13 cellular contexts compared by ENCODE assay signal in genomic region chr2:143841935-143842334, GRCh38.
DNase-seq lines count a peak whose midpoint lies in the region; FAIRE-seq and TF ChIP-seq lines count a peak whose summit lies in the region.
"Had no signal": no experiment of that assay in that cellular context is flagged by ENCODE, and none has a peak within 500 bp of the region (broad histone marks: within the 10 kb centered on the region; RNA-seq: fewer than 3 reads in every experiment).

No MANE protein-coding gene starts in this region.

- no peak overlapping the region for H3K9ac ChIP-seq in mammary epithelial cell (ENCODE audit: insufficient read depth, low read length)

- no TSS peak for BruUV-seq in mammary epithelial cell (replicated peaks; lab: Mats Ljungman, UMichigan)

- H2AFZ ChIP-seq in osteoblast (ENCODE audit: low read length) (no peak overlapping the region), mammary epithelial cell (ENCODE audit: low read depth, low read length) (no peak overlapping the region)

- 73% methylated on average over 4 of the region's 4 CpGs for WGBS in mammary epithelial cell (ENCODE audit: low coverage, missing lambda C conversion rate)

- CTCF ChIA-PET in mammary epithelial cell (lab: Charles Lee; ENCODE audit: low non-redundant PET): no interaction called here

- dilution Hi-C loops in mammary epithelial cell (cut with HindIII; ENCODE audit: low sequenced_read_pairs): no loop called here

- intact Hi-C loops in mammary epithelial cell (cut with micrococcal nuclease): no loop called here

- H3K27ac ChIP-seq in osteoblast (ENCODE audit: low read depth, low read length) (no peak overlapping the region), mammary epithelial cell (ENCODE audit: insufficient read depth, low read depth, low read length) (no peak overlapping the region)

- no peak overlapping the region for H3K4me2 ChIP-seq in osteoblast (ENCODE audit: insufficient read depth, low read length)
- H3K4me2 ChIP-seq in mammary epithelial cell (ENCODE audit: insufficient read depth, low read depth, low read length): no peak overlapping the region

- H3K36me3 ChIP-seq in osteoblast (ENCODE audit: insufficient read depth, low read length): no peaks in the 10 kb centered on the region
- no peaks in the 10 kb centered on the region for H3K36me3 ChIP-seq in mammary epithelial cell (ENCODE audit: insufficient read depth, low read length)

- H3K4me1 ChIP-seq in osteoblast (ENCODE audit: insufficient read depth, low read length): no peaks in the 10 kb centered on the region
- no peaks in the 10 kb centered on the region for H3K4me1 ChIP-seq in mammary epithelial cell (ENCODE audit: insufficient read depth, low read length)

- H3K9me3 ChIP-seq in osteoblast (ENCODE audit: low read depth, low read length): no peaks in the 10 kb centered on the region
- no peaks in the 10 kb centered on the region for H3K9me3 ChIP-seq in mammary epithelial cell (replicated peaks; ENCODE audit: insufficient read depth, low read length)

- DNase-seq in NCI-H2171 treated with DMSO at 0.1 percent for 48 hours (lab: John Stamatoyannopoulos, UW) (peak; percentile 18), NCI-H2171 (lab: John Stamatoyannopoulos, UW) (no peak), OCI-M1 (lab: John Stamatoyannopoulos, UW) (peak; percentile 43), epithelial cell of proximal tubule (ENCODE audit: low read depth) (no peak), osteoblast (ENCODE audit: insufficient read length, low spot score, missing footprints) (no peak), mammary epithelial cell (no peak), D721Med (ENCODE audit: insufficient read length, low spot score) (no peak), GM19239 (ENCODE audit: insufficient read length, low spot score) (no peak)
- DNase-seq: activated CD4-positive, alpha-beta T cell treated with anti-CD3 and anti-CD28 coated beads, Interleukin-2, amount 50 U/mL, for 1 hour; MV-4-11; NK-92 treated with Interleukin-12 subunit alpha and Interleukin-12 subunit beta, amount 100 ng/mL, for 24 hours; stimulated activated CD4-positive, alpha-beta T cell treated with anti-CD3 and anti-CD28 coated beads, Interleukin-12 subunit alpha, Interleukin-12 subunit beta, amount 100 ng/mL, for 4 hours; trophoblast cell had no signal

- no peak overlapping the region for H3K4me3 ChIP-seq in epithelial cell of proximal tubule (ENCODE audit: low read depth, low read length)
- H3K4me3 ChIP-seq in osteoblast (ENCODE audit: insufficient read depth, low read length): no peak overlapping the region
- no peak overlapping the region for H3K4me3 ChIP-seq in mammary epithelial cell (replicated peaks in 1 of 3; ENCODE audit: insufficient read depth in 1 of 3, low read depth in 2 of 3, low read length in 3 of 3)

- FAIRE-seq in D721Med (lab: Jason Lieb, UNC) (no peak), GM19239 (lab: Jason Lieb, UNC) (no peak)

- TF ChIP-seq CTCF in epithelial cell of proximal tubule (conservative IDR thresholded peaks at IDR 0.05; ENCODE audit: low read depth, low read length): peak; percentile 38
- peak; percentile 30 for TF ChIP-seq CTCF in osteoblast (IDR thresholded peaks at IDR 0.05; ENCODE audit: extremely low read depth, low read depth, low read length)
- no peak for TF ChIP-seq CTCF in mammary epithelial cell (conservative IDR thresholded peaks at IDR 0.05 in 1 of 2, IDR thresholded peaks at IDR 0.05 in 1 of 2; ENCODE audit: extremely low read depth in 1 of 2, insufficient read depth in 1 of 2, low read depth in 1 of 2, low read length in 2 of 2)
- TF ChIP-seq CTCF in D721Med (IDR thresholded peaks at IDR 0.05; ENCODE audit: insufficient read depth, missing control alignments): no peak

- H3K79me2 ChIP-seq in osteoblast (ENCODE audit: insufficient read depth, low read length) (no peaks in the 10 kb centered on the region), mammary epithelial cell (ENCODE audit: insufficient read depth, low read length) (no peaks in the 10 kb centered on the region)

- H4K20me1 ChIP-seq in osteoblast (ENCODE audit: insufficient read depth, low read length): no peaks in the 10 kb centered on the region
- no peaks in the 10 kb centered on the region for H4K20me1 ChIP-seq in mammary epithelial cell (ENCODE audit: insufficient read depth, low read length)

- no peaks in the 10 kb centered on the region for H3K27me3 ChIP-seq in osteoblast (ENCODE audit: insufficient read depth, low read length)
- peaks cover 3% of the 10 kb centered on the region for H3K27me3 ChIP-seq in mammary epithelial cell (ENCODE audit: insufficient read depth, low read length)

- in situ Hi-C loops in mammary epithelial cell (cut with MboI; ENCODE audit: low sequenced_read_pairs in 2 of 2): no loop called here

Comparison
In these comparisons a context has a peak if more than half of its experiments do, and no peak if none do; other contexts are left out.
1. DNase-seq: peak in NCI-H2171 treated with DMSO at 0.1 percent for 48 hours (single experiment) and OCI-M1 (single experiment); none in NCI-H2171 (single experiment), epithelial cell of proximal tubule (single experiment), osteoblast (single experiment), mammary epithelial cell (single experiment), D721Med (single experiment) and GM19239 (single experiment).
2. CTCF ChIP-seq: peak in epithelial cell of proximal tubule (single experiment) and osteoblast (single experiment); none in mammary epithelial cell (0 of 2) and D721Med (single experiment).